ENCODE assay signal across 8 cellular contexts in genomic region chr2:46493241-46493970, GRCh38. TPM values are rescaled to one million over a fixed set of nuclear protein-coding genes. Genes with fewer than 3 reads are reported as not detected.
DNase-seq lines count a peak whose midpoint lies in the region; ATAC-seq, FAIRE-seq and TF ChIP-seq lines count a peak whose summit lies in the region.

No MANE protein-coding gene starts in this region.

- peaks cover 7 to 31% of the 10 kb centered on the region in 2 experiments; a peak in 4 of 5 replicates for H3K27me3 ChIP-seq in K562 (ENCODE audit: control insufficient read depth in 2 of 2, insufficient read depth in 2 of 2, low read length in 2 of 2)
- peaks cover 26% of the 10 kb centered on the region for H3K27me3 ChIP-seq in endodermal cell (ENCODE audit: control insufficient read depth, insufficient read depth, low read length, poor library complexity, severe bottlenecking)
- no peaks in the 10 kb centered on the region for H3K27me3 ChIP-seq in prostate gland (replicated peaks; ENCODE audit: insufficient read depth)

- TF ChIP-seq RAD21 in K562 (CRISPR knock-in tag; conservative IDR thresholded peaks at IDR 0.05 in 1 of 2, IDR thresholded peaks at IDR 0.05 in 1 of 2) = no peak

- no peaks in the 10 kb centered on the region for H4K20me1 ChIP-seq in K562 (replicated peaks; ENCODE audit: control insufficient read depth, insufficient read depth, low read length)

- no peak for FAIRE-seq in K562 (lab: Jason Lieb, UNC)

- H3K4me3 Mint-ChIP-seq in endodermal cell = no peak overlapping the region
- H3K4me3 Mint-ChIP-seq in activated CD4-positive, alpha-beta T cell treated with anti-CD3 and anti-CD28 coated beads, Interleukin-2, amount 10 ng/mL, durations not matched to agents 7 days and 5 days = no peak overlapping the region

- H3K27me3 Mint-ChIP-seq in endodermal cell (ENCODE audit: insufficient read depth) = peaks cover 24% of the 10 kb centered on the region
- H3K27me3 Mint-ChIP-seq in activated CD4-positive, alpha-beta T cell treated with anti-CD3 and anti-CD28 coated beads, Interleukin-2, amount 10 ng/mL, durations not matched to agents 7 days and 5 days = peaks cover 8% of the 10 kb centered on the region

- H3K4me3 ChIP-seq in AG10803 (ENCODE audit: low read length) = no peak overlapping the region
- H3K4me3 ChIP-seq in K562 = no peak overlapping the region
- no peak overlapping the region for H3K4me3 ChIP-seq in endodermal cell (ENCODE audit: low read length)
- no peak overlapping the region for H3K4me3 ChIP-seq in prostate gland

- H2AFZ ChIP-seq in K562 (ENCODE audit: low read depth, low read length) = no peak overlapping the region

- no TSS peak for BruUV-seq in K562 (replicated peaks; lab: Mats Ljungman, UMichigan)

- CTCF ChIA-PET in K562 (lab: Yijun Ruan, JAX; ENCODE audit: low intra/inter-chr PET ratio) = no interaction called here
- CTCF ChIA-PET in activated CD4-positive, alpha-beta T cell treated with anti-CD3 and anti-CD28 coated beads, Interleukin-2, amount 10 ng/mL, durations not matched to agents 7 days and 5 days (lab: Charles Lee) = interaction anchor here (1.0 kb wide), 2 partner anchors 11 to 52 kb away, joined by 3 read pairs; no protein-coding TSS in a partner anchor

- no peak overlapping the region for H3K27ac Mint-ChIP-seq in endodermal cell
- H3K27ac Mint-ChIP-seq in activated CD4-positive, alpha-beta T cell treated with anti-CD3 and anti-CD28 coated beads, Interleukin-2, amount 10 ng/mL, durations not matched to agents 7 days and 5 days = no peak overlapping the region

- H3K9me3 ChIP-seq in K562 (replicated peaks; ENCODE audit: control insufficient read depth, insufficient read depth, low read depth, low read length) (no peaks in the 10 kb centered on the region), endodermal cell (ENCODE audit: control insufficient read depth, low read length) (no peaks in the 10 kb centered on the region), prostate gland (no peaks in the 10 kb centered on the region)

- no peak for TF ChIP-seq EP300 in K562 (IDR thresholded peaks at IDR 0.05; ENCODE audit: low read length)

- peaks cover 15% of the 10 kb centered on the region for H3K4me1 Mint-ChIP-seq in endodermal cell
- no peaks in the 10 kb centered on the region for H3K4me1 Mint-ChIP-seq in activated CD4-positive, alpha-beta T cell treated with anti-CD3 and anti-CD28 coated beads, Interleukin-2, amount 10 ng/mL, durations not matched to agents 7 days and 5 days

- no peak overlapping the region for H3K4me2 ChIP-seq in K562 (ENCODE audit: insufficient read depth, low read length)

- POLR2A ChIA-PET in K562 (lab: Yijun Ruan, JAX) = no interaction called here
- POLR2A ChIA-PET in activated CD4-positive, alpha-beta T cell treated with anti-CD3 and anti-CD28 coated beads, Interleukin-2, amount 10 ng/mL, durations not matched to agents 7 days and 5 days (lab: Charles Lee) = no interaction called here

- ATAC-seq in GM19397 (IDR thresholded peaks at IDR 0.05; ENCODE audit: unreplicated experiment) = peak; percentile 51
- ATAC-seq in HG03342 (IDR thresholded peaks at IDR 0.05; ENCODE audit: unreplicated experiment) = peak; percentile 76
- ATAC-seq in K562 = no peak

- TF ChIP-seq CTCF in AG10803 (conservative IDR thresholded peaks at IDR 0.05; ENCODE audit: low read length) (no peak), K562 (IDR thresholded peaks at IDR 0.05 in 2 of 3, conservative IDR thresholded peaks at IDR 0.05 in 1 of 3; ENCODE audit: insufficient read depth in 2 of 3, low read depth in 1 of 3, low read length in 3 of 3) (no peak), endodermal cell (conservative IDR thresholded peaks at IDR 0.05) (no peak), prostate gland (IDR thresholded peaks at IDR 0.05) (no peak)

- peak; percentile 65 for DNase-seq in AG10803 (ENCODE audit: low read depth)
- no peak for DNase-seq in K562 (ENCODE audit: extremely low read depth in 1 of 4, low spot score in 3 of 4)
- DNase-seq in NCI-H526 treated with DMSO at 0.1 percent for 48 hours (lab: John Stamatoyannopoulos, UW) = no peak
- no peak for DNase-seq in endodermal cell
- no peak for DNase-seq in prostate gland (ENCODE audit: low spot score)
- no peak for DNase-seq in activated CD4-positive, alpha-beta T cell treated with anti-CD3 and anti-CD28 coated beads, Interleukin-2, amount 10 ng/mL, durations not matched to agents 7 days and 5 days

- no peaks in the 10 kb centered on the region for H3K36me3 Mint-ChIP-seq in endodermal cell (ENCODE audit: low read depth)
- no peaks in the 10 kb centered on the region for H3K36me3 Mint-ChIP-seq in activated CD4-positive, alpha-beta T cell treated with anti-CD3 and anti-CD28 coated beads, Interleukin-2, amount 10 ng/mL, durations not matched to agents 7 days and 5 days (ENCODE audit: low read depth)

- no peaks in the 10 kb centered on the region for H3K9me1 ChIP-seq in K562 (ENCODE audit: control insufficient read depth, insufficient read depth, low read length)

- TF ChIP-seq POLR2A in K562 (conservative IDR thresholded peaks at IDR 0.05) (no peak), prostate gland (IDR thresholded peaks at IDR 0.05) (no peak)

- H3K36me3 ChIP-seq in K562 (ENCODE audit: control insufficient read depth, insufficient read depth, low read length) (no peaks in the 10 kb centered on the region), endodermal cell (ENCODE audit: control insufficient read depth, insufficient read depth, low read length) (no peaks in the 10 kb centered on the region), prostate gland (no peaks in the 10 kb centered on the region)

- H3K79me2 ChIP-seq in K562 (ENCODE audit: control insufficient read depth, insufficient read depth, low read length) = no peaks in the 10 kb centered on the region

- H3K9ac ChIP-seq in K562 (ENCODE audit: insufficient read depth in 1 of 2, low read depth in 2 of 2, low read length in 2 of 2) (no peak overlapping the region), endodermal cell (ENCODE audit: extremely low read depth, low read length, poor library complexity, severe bottlenecking) (no peak overlapping the region)

- 4% methylated on average over 8 of the region's 8 CpGs for WGBS in K562 (ENCODE audit: insufficient coverage, low coverage, missing lambda C conversion rate)
- WGBS in endodermal cell (ENCODE audit: insufficient coverage in 1 of 2, insufficient read length in 1 of 2), 2 experiments = 86 to 95% methylated on average over 6 to 8 of the region's 8 CpGs
- 52% methylated on average over 8 of the region's 8 CpGs for WGBS in prostate gland

- in situ Hi-C loops in K562 (cut with MboI) = no loop called here

- H3K9me3 Mint-ChIP-seq in endodermal cell = no peaks in the 10 kb centered on the region
- H3K9me3 Mint-ChIP-seq in activated CD4-positive, alpha-beta T cell treated with anti-CD3 and anti-CD28 coated beads, Interleukin-2, amount 10 ng/mL, durations not matched to agents 7 days and 5 days = no peaks in the 10 kb centered on the region

- H3K27ac ChIP-seq in K562 (ENCODE audit: extremely low read depth, low read depth, low read length) (no peak overlapping the region), endodermal cell (ENCODE audit: low read depth, low read length) (no peak overlapping the region), prostate gland (no peak overlapping the region)

- intact Hi-C loops in K562 (cut with micrococcal nuclease) (no loop called here), prostate gland (cut with DNase I) (no loop called here)

- H3K4me1 ChIP-seq in K562 (replicated peaks in 1 of 2; ENCODE audit: control insufficient read depth in 2 of 2, insufficient read depth in 2 of 2, low read length in 2 of 2) (no peaks in the 10 kb centered on the region), endodermal cell (ENCODE audit: control insufficient read depth, insufficient read depth, low read length) (peaks cover 3% of the 10 kb centered on the region), prostate gland (replicated peaks) (no peaks in the 10 kb centered on the region)

RNA-seq across cellular contexts. Expression of gene TMEM247, which starts 14.0 kb away (rescaled TPM):
- total RNA-seq in K562 (2011; cell fraction: chromatin; rRNA removed; ENCODE audit: low replicate concordance) = 3.0 TPM in 1 of 2 replicates, not detected in the other
- 0.92 and 2.0 TPM in 2 replicates for total RNA-seq in K562 (2011; cell fraction: nucleolus; rRNA removed)
- total RNA-seq in K562 (2011; cell fraction: nucleoplasm; rRNA removed) = 1.5 TPM in 1 of 2 replicates, not detected in the other
- 3.0 and 3.7 TPM in 2 replicates for total RNA-seq in K562 (2014; rRNA removed)
- total RNA-seq in K562 (2014; rRNA removed; fragmentation: Illumina TruSeq; extraction: Trizol) = 0.51 and 1.4 TPM in 2 replicates
- total RNA-seq in K562 (2015; rRNA removed; fragmentation: Illumina TruSeq; extraction: Trizol) = 1.2 and 1.3 TPM in 2 replicates
- 4.7 and 4.9 TPM in 2 replicates for total RNA-seq in K562 (2021)
- 0.18 and 3.2 TPM in 2 replicates for polyA plus RNA-seq in K562 (2011; rRNA removed)
- 0.27 and 4.6 TPM in 2 replicates for polyA plus RNA-seq in K562 (2011; cell fraction: cytosol; rRNA removed)
- polyA plus RNA-seq in K562 (2011; cell fraction: nucleus; rRNA removed) = 0.32 and 6.5 TPM in 2 replicates
- polyA plus RNA-seq in K562 (2012) = 3.0 and 6.2 TPM in 2 replicates
- polyA plus RNA-seq in K562 (2014; fragmentation: Illumina TruSeq; extraction: Trizol) = 0.24 and 1.6 TPM in 2 replicates
- polyA plus RNA-seq in K562 (2014; fragmentation: Nextera tagmentation; extraction: Ambion mirVana) = 1 to 10 TPM; 2.1 to 3.1 TPM
- 4.4 and 6.8 TPM in 2 replicates for polyA plus RNA-seq in K562 (2014; rRNA removed)
- 0.35 TPM in 1 of 2 replicates, not detected in the other for polyA minus RNA-seq in K562 (2011; rRNA and poly(A)+ RNA removed)
- not detected in 2 replicates for polyA minus RNA-seq in K562 (2011; cell fraction: cytosol; rRNA and poly(A)+ RNA removed)
- polyA minus RNA-seq in K562 (2011; cell fraction: nucleus; rRNA and poly(A)+ RNA removed) = 1.1 TPM in 1 of 2 replicates, not detected in the other
- total RNA-seq in endodermal cell = not detected
- not detected for polyA plus RNA-seq in endodermal cell (2013, experiment 1 of 2)
- polyA plus RNA-seq in endodermal cell (2013, experiment 2 of 2) = not detected
- total RNA-seq in prostate gland = 1 to 10 TPM in 1 of 2 donors, not detected in 1; 2.6 TPM
- total RNA-seq in activated CD4-positive, alpha-beta T cell treated with anti-CD3 and anti-CD28 coated beads, Interleukin-2, amount 10 ng/mL, durations not matched to agents 7 days and 5 days = not detected

RNA-seq across cellular contexts. Expression of gene RHOQ, which starts 48.9 kb away (rescaled TPM):
- total RNA-seq in K562 (2011; cell fraction: chromatin; rRNA removed; ENCODE audit: low replicate concordance) = 30.6 and 63.3 TPM in 2 replicates
- 18.5 and 24.9 TPM in 2 replicates for total RNA-seq in K562 (2011; cell fraction: nucleolus; rRNA removed)
- total RNA-seq in K562 (2011; cell fraction: nucleoplasm; rRNA removed) = 38.8 and 65.0 TPM in 2 replicates
- total RNA-seq in K562 (2014; rRNA removed) = 11.0 and 14.2 TPM in 2 replicates
- 19.7 and 23.0 TPM in 2 replicates for total RNA-seq in K562 (2014; rRNA removed; fragmentation: Illumina TruSeq; extraction: Trizol)
- 20.5 TPM in 2 replicates for total RNA-seq in K562 (2015; rRNA removed; fragmentation: Illumina TruSeq; extraction: Trizol)
- total RNA-seq in K562 (2021) = 17.9 and 20.1 TPM in 2 replicates
- polyA plus RNA-seq in K562 (2011; rRNA removed) = 20.8 and 22.9 TPM in 2 replicates
- polyA plus RNA-seq in K562 (2011; cell fraction: cytosol; rRNA removed) = 9.4 and 13.8 TPM in 2 replicates
- 46.6 and 53.0 TPM in 2 replicates for polyA plus RNA-seq in K562 (2011; cell fraction: nucleus; rRNA removed)
- polyA plus RNA-seq in K562 (2012) = 20.0 and 35.0 TPM in 2 replicates
- polyA plus RNA-seq in K562 (2014; fragmentation: Illumina TruSeq; extraction: Trizol) = 25.6 and 26.5 TPM in 2 replicates
- 1 to 10 TPM; 7.6 to 8.2 TPM for polyA plus RNA-seq in K562 (2014; fragmentation: Nextera tagmentation; extraction: Ambion mirVana)
- 15.8 and 17.9 TPM in 2 replicates for polyA plus RNA-seq in K562 (2014; rRNA removed)
- polyA minus RNA-seq in K562 (2011; rRNA and poly(A)+ RNA removed) = 16.6 and 19.7 TPM in 2 replicates
- polyA minus RNA-seq in K562 (2011; cell fraction: cytosol; rRNA and poly(A)+ RNA removed) = 4.3 and 8.2 TPM in 2 replicates
- polyA minus RNA-seq in K562 (2011; cell fraction: nucleus; rRNA and poly(A)+ RNA removed) = 14.7 and 19.4 TPM in 2 replicates
- total RNA-seq in endodermal cell = 10 to 100 TPM; 38.5 to 41.0 TPM
- 47.4 TPM for polyA plus RNA-seq in endodermal cell (2013, experiment 1 of 2)
- polyA plus RNA-seq in endodermal cell (2013, experiment 2 of 2) = 46.2 TPM
- total RNA-seq in prostate gland = 10 to 100 TPM; 46.4 to 47.3 TPM
- total RNA-seq in activated CD4-positive, alpha-beta T cell treated with anti-CD3 and anti-CD28 coated beads, Interleukin-2, amount 10 ng/mL, durations not matched to agents 7 days and 5 days = 1 to 10 TPM; 6.0 to 8.3 TPM

RNA-seq across cellular contexts. Expression of gene ATP6V1E2, which starts 49.0 kb away (rescaled TPM):
- 9.3 and 14.4 TPM in 2 replicates for total RNA-seq in K562 (2011; cell fraction: chromatin; rRNA removed; ENCODE audit: low replicate concordance)
- 6.8 and 8.8 TPM in 2 replicates for total RNA-seq in K562 (2011; cell fraction: nucleolus; rRNA removed)
- 9.9 and 10.0 TPM in 2 replicates for total RNA-seq in K562 (2011; cell fraction: nucleoplasm; rRNA removed)
- total RNA-seq in K562 (2014; rRNA removed) = 8.4 and 9.2 TPM in 2 replicates
- 10.2 and 10.3 TPM in 2 replicates for total RNA-seq in K562 (2014; rRNA removed; fragmentation: Illumina TruSeq; extraction: Trizol)
- 8.8 and 10.0 TPM in 2 replicates for total RNA-seq in K562 (2015; rRNA removed; fragmentation: Illumina TruSeq; extraction: Trizol)
- total RNA-seq in K562 (2021) = 9.7 and 11.5 TPM in 2 replicates
- 8.5 and 11.3 TPM in 2 replicates for polyA plus RNA-seq in K562 (2011; rRNA removed)
- polyA plus RNA-seq in K562 (2011; cell fraction: cytosol; rRNA removed) = 6.7 and 7.3 TPM in 2 replicates
- polyA plus RNA-seq in K562 (2011; cell fraction: nucleus; rRNA removed) = 6.3 and 8.2 TPM in 2 replicates
- 7.8 and 14.8 TPM in 2 replicates for polyA plus RNA-seq in K562 (2012)
- 8.2 and 11.9 TPM in 2 replicates for polyA plus RNA-seq in K562 (2014; fragmentation: Illumina TruSeq; extraction: Trizol)
- polyA plus RNA-seq in K562 (2014; fragmentation: Nextera tagmentation; extraction: Ambion mirVana) = 1 to 10 TPM; 3.8 to 4.1 TPM
- 5.4 and 7.7 TPM in 2 replicates for polyA plus RNA-seq in K562 (2014; rRNA removed)
- polyA minus RNA-seq in K562 (2011; rRNA and poly(A)+ RNA removed) = 10.0 and 11.0 TPM in 2 replicates
- polyA minus RNA-seq in K562 (2011; cell fraction: cytosol; rRNA and poly(A)+ RNA removed) = 4.1 and 6.8 TPM in 2 replicates
- polyA minus RNA-seq in K562 (2011; cell fraction: nucleus; rRNA and poly(A)+ RNA removed) = 4.7 and 7.4 TPM in 2 replicates
- total RNA-seq in endodermal cell = 1 to 10 TPM; 5.9 to 6.7 TPM
- 7.2 TPM for polyA plus RNA-seq in endodermal cell (2013, experiment 1 of 2)
- 6.0 TPM for polyA plus RNA-seq in endodermal cell (2013, experiment 2 of 2)
- 10 to 100 TPM; 16.5 to 23.5 TPM for total RNA-seq in prostate gland
- total RNA-seq in activated CD4-positive, alpha-beta T cell treated with anti-CD3 and anti-CD28 coated beads, Interleukin-2, amount 10 ng/mL, durations not matched to agents 7 days and 5 days = 10 to 100 TPM in 1 of 2 experiments, 1 to 10 TPM in 1; 9.7 to 10.8 TPM
